16 cellular contexts compared by ENCODE assay signal in genomic region chr3:30661107-30661873, GRCh38. TPM values are rescaled to one million over a fixed set of nuclear protein-coding genes. Genes with fewer than 3 reads are reported as not detected.
DNase-seq lines count a peak whose midpoint lies in the region; ATAC-seq and TF ChIP-seq lines count a peak whose summit lies in the region.
"Had no signal": no experiment of that assay in that cellular context is flagged by ENCODE, and none has a peak within 500 bp of the region (broad histone marks: within the 10 kb centered on the region; RNA-seq: fewer than 3 reads in every experiment).

No MANE protein-coding gene starts in this region.

- no peaks in the 10 kb centered on the region for H3K27me3 Mint-ChIP-seq in activated T-cell treated with anti-CD3 and anti-CD28 coated beads, Interleukin-2, amount 50 U/mL, for 24 hours
- no peaks in the 10 kb centered on the region for H3K27me3 Mint-ChIP-seq in stimulated activated memory B cell treated with anti-CD40 and anti-IgM and Interleukin-4, amounts not matched to agents 10 μg/mL and 1 μg/mL and 100 μg/mL, for 72 hours
- no peaks in the 10 kb centered on the region for H3K27me3 Mint-ChIP-seq in progenitor cell of endocrine pancreas
- H3K27me3 Mint-ChIP-seq: dendritic cell treated with granulocyte-macrophage colony-stimulating factor and Interleukin-4, amounts not matched to agents 40 ng/mL and 50 ng/mL, for 4 days had no signal

- TF ChIP-seq CTCF in MM.1S (IDR thresholded peaks at IDR 0.05; ENCODE audit: low read length) (no peak), mammary epithelial cell (conservative IDR thresholded peaks at IDR 0.05 in 1 of 2, IDR thresholded peaks at IDR 0.05 in 1 of 2; ENCODE audit: extremely low read depth in 1 of 2, insufficient read depth in 1 of 2, low read depth in 1 of 2, low read length in 2 of 2) (no peak), progenitor cell of endocrine pancreas (IDR thresholded peaks at IDR 0.05; ENCODE audit: unreplicated experiment) (no peak)

- no peaks in the 10 kb centered on the region for H3K9me2 ChIP-seq in MM.1S (replicated peaks; ENCODE audit: insufficient read depth, low read length)

- H3K27ac ChIP-seq in MM.1S (ENCODE audit: low read length) (peak overlapping the region; percentile 90), mammary epithelial cell (ENCODE audit: insufficient read depth, low read depth, low read length) (no peak overlapping the region)
- H3K27ac ChIP-seq: foreskin keratinocyte had no signal

- H3K4me2 ChIP-seq in MM.1S (ENCODE audit: low read depth, low read length): peak overlapping the region; percentile 70
- peak overlapping the region; percentile 20 for H3K4me2 ChIP-seq in mammary epithelial cell (ENCODE audit: insufficient read depth, low read depth, low read length)

- H2AFZ ChIP-seq in MM.1S (ENCODE audit: low read length) (no peak overlapping the region), mammary epithelial cell (ENCODE audit: low read depth, low read length) (no peak overlapping the region)

- H3K4me1 ChIP-seq in MM.1S (ENCODE audit: low read length) (peaks cover 59% of the 10 kb centered on the region), mammary epithelial cell (ENCODE audit: insufficient read depth, low read length) (peaks cover 47% of the 10 kb centered on the region)

- no TSS peak for BruUV-seq in mammary epithelial cell (replicated peaks; lab: Mats Ljungman, UMichigan)

- WGBS in mammary epithelial cell (ENCODE audit: low coverage, missing lambda C conversion rate): 94% methylated on average over 2 of the region's 2 CpGs

- 0 out of 2 replicates have a peak overlapping the region, but pooled peaks have one; percentile 19 for H3K4me3 ChIP-seq in MM.1S (ENCODE audit: low read length)
- no peak overlapping the region for H3K4me3 ChIP-seq in mammary epithelial cell (replicated peaks in 1 of 3; ENCODE audit: insufficient read depth in 1 of 3, low read depth in 2 of 3, low read length in 3 of 3)
- H3K4me3 ChIP-seq: HAP-1, SJSA1 had no signal

- dilution Hi-C loops in mammary epithelial cell (cut with HindIII; ENCODE audit: low sequenced_read_pairs): no loop called here

- ATAC-seq in stimulated activated memory B cell treated with anti-CD40 and anti-IgM and Interleukin-4, amounts not matched to agents 10 μg/mL and 1 μg/mL and 100 μg/mL, for 72 hours: no peak
- ATAC-seq: foreskin keratinocyte had no signal

- H3K27ac Mint-ChIP-seq in activated T-cell treated with anti-CD3 and anti-CD28 coated beads, Interleukin-2, amount 50 U/mL, for 24 hours: peak overlapping the region; percentile 91
- peak overlapping the region; percentile 86 for H3K27ac Mint-ChIP-seq in stimulated activated memory B cell treated with anti-CD40 and anti-IgM and Interleukin-4, amounts not matched to agents 10 μg/mL and 1 μg/mL and 100 μg/mL, for 72 hours
- H3K27ac Mint-ChIP-seq in progenitor cell of endocrine pancreas: no peak overlapping the region
- H3K27ac Mint-ChIP-seq: dendritic cell treated with granulocyte-macrophage colony-stimulating factor and Interleukin-4, amounts not matched to agents 40 ng/mL and 50 ng/mL, for 4 days had no signal

- peaks cover 90% of the 10 kb centered on the region for H3K36me3 Mint-ChIP-seq in activated T-cell treated with anti-CD3 and anti-CD28 coated beads, Interleukin-2, amount 50 U/mL, for 24 hours (ENCODE audit: low read depth)
- H3K36me3 Mint-ChIP-seq in stimulated activated memory B cell treated with anti-CD40 and anti-IgM and Interleukin-4, amounts not matched to agents 10 μg/mL and 1 μg/mL and 100 μg/mL, for 72 hours: peaks cover 66% of the 10 kb centered on the region
- peaks cover 25% of the 10 kb centered on the region for H3K36me3 Mint-ChIP-seq in progenitor cell of endocrine pancreas (ENCODE audit: insufficient read depth)

- intact Hi-C loops in mammary epithelial cell (cut with micrococcal nuclease): no loop called here

- H3K79me2 ChIP-seq in MM.1S (ENCODE audit: low read length) (peaks cover 12% of the 10 kb centered on the region), mammary epithelial cell (ENCODE audit: insufficient read depth, low read length) (peaks cover 88% of the 10 kb centered on the region)

- DNase-seq in activated T-cell treated with anti-CD3 and anti-CD28 coated beads, Interleukin-2, amount 50 U/mL, for 24 hours: no peak
- DNase-seq in activated T-cell treated with anti-CD3 and anti-CD28 coated beads for 4 hours: no peak
- DNase-seq in MM.1S: peak; percentile 65
- no peak for DNase-seq in mammary epithelial cell
- no peak for DNase-seq in NOMO-1 treated with DMSO at 0.1 percent for 48 hours (lab: John Stamatoyannopoulos, UW; ENCODE audit: unreplicated experiment)
- DNase-seq in NCI-H748 (lab: John Stamatoyannopoulos, UW; ENCODE audit: unreplicated experiment): no peak
- no peak for DNase-seq in progenitor cell of endocrine pancreas (ENCODE audit: low spot score, unreplicated experiment)
- DNase-seq: ACHN; activated CD4-positive, CD25-positive, alpha-beta regulatory T cell; foreskin keratinocyte; NCI-H1436 treated with DMSO at 0.1 percent for 48 hours; NCI-H524 treated with DMSO at 0.1 percent for 48 hours had no signal

- H3K9me3 ChIP-seq in MM.1S (replicated peaks; ENCODE audit: insufficient read depth, low read length) (no peaks in the 10 kb centered on the region), mammary epithelial cell (replicated peaks; ENCODE audit: insufficient read depth, low read length) (no peaks in the 10 kb centered on the region)
- H3K9me3 ChIP-seq: HAP-1, SJSA1 had no signal

- CTCF ChIA-PET in mammary epithelial cell (lab: Charles Lee; ENCODE audit: low non-redundant PET): no interaction called here

- no peaks in the 10 kb centered on the region for H4K20me1 ChIP-seq in MM.1S (ENCODE audit: insufficient read depth, low read length)
- no peaks in the 10 kb centered on the region for H4K20me1 ChIP-seq in mammary epithelial cell (ENCODE audit: insufficient read depth, low read length)

- H3K9ac ChIP-seq in MM.1S (ENCODE audit: low read length) (peak overlapping the region; percentile 38; the same call in 1 of the 2 replicates), mammary epithelial cell (ENCODE audit: insufficient read depth, low read length) (no peak overlapping the region)

- H3K4me1 Mint-ChIP-seq in activated T-cell treated with anti-CD3 and anti-CD28 coated beads, Interleukin-2, amount 50 U/mL, for 24 hours (ENCODE audit: low read depth): peaks cover 97% of the 10 kb centered on the region
- peaks cover 81% of the 10 kb centered on the region for H3K4me1 Mint-ChIP-seq in stimulated activated memory B cell treated with anti-CD40 and anti-IgM and Interleukin-4, amounts not matched to agents 10 μg/mL and 1 μg/mL and 100 μg/mL, for 72 hours
- H3K4me1 Mint-ChIP-seq in progenitor cell of endocrine pancreas (ENCODE audit: low read depth): peaks cover 24% of the 10 kb centered on the region

- H3K9me3 Mint-ChIP-seq in activated T-cell treated with anti-CD3 and anti-CD28 coated beads, Interleukin-2, amount 50 U/mL, for 24 hours: no peaks in the 10 kb centered on the region
- H3K9me3 Mint-ChIP-seq in stimulated activated memory B cell treated with anti-CD40 and anti-IgM and Interleukin-4, amounts not matched to agents 10 μg/mL and 1 μg/mL and 100 μg/mL, for 72 hours: no peaks in the 10 kb centered on the region
- H3K9me3 Mint-ChIP-seq in progenitor cell of endocrine pancreas (ENCODE audit: low read depth): no peaks in the 10 kb centered on the region
- H3K9me3 Mint-ChIP-seq: dendritic cell treated with granulocyte-macrophage colony-stimulating factor and Interleukin-4, amounts not matched to agents 40 ng/mL and 50 ng/mL, for 4 days had no signal

- peaks cover 46% of the 10 kb centered on the region for H3F3A ChIP-seq in MM.1S (ENCODE audit: insufficient read depth, low read length)

- no peaks in the 10 kb centered on the region for H3K36me3 ChIP-seq in MM.1S (replicated peaks; ENCODE audit: insufficient read depth, low read length)
- peaks cover 64% of the 10 kb centered on the region for H3K36me3 ChIP-seq in mammary epithelial cell (ENCODE audit: insufficient read depth, low read length)
- H3K36me3 ChIP-seq: HAP-1 had no signal

- H3K27me3 ChIP-seq in MM.1S (replicated peaks; ENCODE audit: insufficient read depth, low read length) (no peaks in the 10 kb centered on the region), mammary epithelial cell (ENCODE audit: insufficient read depth, low read length) (no peaks in the 10 kb centered on the region)
- H3K27me3 ChIP-seq: foreskin keratinocyte, SJSA1 had no signal

- in situ Hi-C loops in mammary epithelial cell (cut with MboI; ENCODE audit: low sequenced_read_pairs in 2 of 2): no loop called here

- H3K4me3 Mint-ChIP-seq in activated T-cell treated with anti-CD3 and anti-CD28 coated beads, Interleukin-2, amount 50 U/mL, for 24 hours: peak overlapping the region; percentile 45
- peak overlapping the region; percentile 49 for H3K4me3 Mint-ChIP-seq in stimulated activated memory B cell treated with anti-CD40 and anti-IgM and Interleukin-4, amounts not matched to agents 10 μg/mL and 1 μg/mL and 100 μg/mL, for 72 hours
- H3K4me3 Mint-ChIP-seq in progenitor cell of endocrine pancreas (ENCODE audit: low read depth): no peak overlapping the region
- H3K4me3 Mint-ChIP-seq: dendritic cell treated with granulocyte-macrophage colony-stimulating factor and Interleukin-4, amounts not matched to agents 40 ng/mL and 50 ng/mL, for 4 days had no signal

RNA-seq across cellular contexts. Expression of gene TGFBR2, which starts 54.9 kb away (rescaled TPM):
- total RNA-seq in mammary epithelial cell (100 to 1,000 TPM; 149 to 179 TPM), progenitor cell of endocrine pancreas (21.1 and 21.2 TPM in 2 replicates)
- polyA plus RNA-seq in mammary epithelial cell: 289 TPM
- polyA minus RNA-seq in mammary epithelial cell: 320 TPM
